Comparison of ENCODE assay signal across 8 cellular contexts in genomic region chr15:85706779-85707518, GRCh38.
DNase-seq lines count a peak whose midpoint lies in the region; ATAC-seq, FAIRE-seq and TF ChIP-seq lines count a peak whose summit lies in the region.

No MANE protein-coding gene starts in this region.

- peak; percentile 57 for DNase-seq in activated CD4-positive, alpha-beta T cell treated with anti-CD3 and anti-CD28 coated beads, Interleukin-2, amount 10 ng/mL, durations not matched to agents 7 days and 5 days
- peak; percentile 97 for DNase-seq in fibroblast of pulmonary artery (ENCODE audit: low read depth)
- no peak for DNase-seq in NOMO-1 (lab: John Stamatoyannopoulos, UW; ENCODE audit: unreplicated experiment in 2 of 2)
- DNase-seq in frontal cortex (ENCODE audit: low spot score in 2 of 2): no peak
- DNase-seq in NCI-H748 treated with DMSO at 0.1 percent for 48 hours (lab: John Stamatoyannopoulos, UW): no peak

- POLR2A ChIA-PET in activated CD4-positive, alpha-beta T cell treated with anti-CD3 and anti-CD28 coated beads, Interleukin-2, amount 10 ng/mL, durations not matched to agents 7 days and 5 days (lab: Charles Lee): interaction anchor here (0.9 kb wide), 1 partner anchor 17 kb away, joined by 3 read pairs; no protein-coding TSS in a partner anchor

- no peaks in the 10 kb centered on the region for H3K27me3 ChIP-seq in skeletal muscle satellite cell (ENCODE audit: control insufficient read depth, insufficient read depth, low read length)

- peak overlapping the region; percentile 70 for H3K4me3 Mint-ChIP-seq in activated CD4-positive, alpha-beta T cell treated with anti-CD3 and anti-CD28 coated beads, Interleukin-2, amount 10 ng/mL, durations not matched to agents 7 days and 5 days

- H3K9me3 ChIP-seq in skeletal muscle satellite cell (replicated peaks; ENCODE audit: low read length): no peaks in the 10 kb centered on the region

- CTCF ChIA-PET in activated CD4-positive, alpha-beta T cell treated with anti-CD3 and anti-CD28 coated beads, Interleukin-2, amount 10 ng/mL, durations not matched to agents 7 days and 5 days (lab: Charles Lee): interaction anchor here (1.0 kb wide), 1 partner anchor 22 kb away, joined by 4 read pairs; no protein-coding TSS in a partner anchor

- peak overlapping the region; percentile 94 for H3K27ac Mint-ChIP-seq in activated CD4-positive, alpha-beta T cell treated with anti-CD3 and anti-CD28 coated beads, Interleukin-2, amount 10 ng/mL, durations not matched to agents 7 days and 5 days

- peaks cover 18% of the 10 kb centered on the region for H3K36me3 ChIP-seq in skeletal muscle satellite cell (ENCODE audit: insufficient read depth, low read length)

- H3K9me3 Mint-ChIP-seq in activated CD4-positive, alpha-beta T cell treated with anti-CD3 and anti-CD28 coated beads, Interleukin-2, amount 10 ng/mL, durations not matched to agents 7 days and 5 days: no peaks in the 10 kb centered on the region

- H3K4me1 Mint-ChIP-seq in activated CD4-positive, alpha-beta T cell treated with anti-CD3 and anti-CD28 coated beads, Interleukin-2, amount 10 ng/mL, durations not matched to agents 7 days and 5 days: peaks cover 78% of the 10 kb centered on the region

- peak; percentile 39 for ATAC-seq in GM18502 (IDR thresholded peaks at IDR 0.05; ENCODE audit: poor library complexity, unreplicated experiment)
- ATAC-seq in HG03103 (IDR thresholded peaks at IDR 0.05; ENCODE audit: low read depth, unreplicated experiment): peak; percentile 25

- H3K9ac ChIP-seq in skeletal muscle satellite cell (ENCODE audit: low read depth, low read length): peak overlapping the region; percentile 68

- no peaks in the 10 kb centered on the region for H3K27me3 Mint-ChIP-seq in activated CD4-positive, alpha-beta T cell treated with anti-CD3 and anti-CD28 coated beads, Interleukin-2, amount 10 ng/mL, durations not matched to agents 7 days and 5 days

- peaks cover 62% of the 10 kb centered on the region for H3K36me3 Mint-ChIP-seq in activated CD4-positive, alpha-beta T cell treated with anti-CD3 and anti-CD28 coated beads, Interleukin-2, amount 10 ng/mL, durations not matched to agents 7 days and 5 days (ENCODE audit: low read depth)

- H3K4me3 ChIP-seq in fibroblast of pulmonary artery (replicated peaks; ENCODE audit: low read depth, low read length): peak overlapping the region; percentile 44
- H3K4me3 ChIP-seq in skeletal muscle satellite cell (ENCODE audit: low read length): peak overlapping the region; percentile 44

- TF ChIP-seq CTCF in fibroblast of pulmonary artery (IDR thresholded peaks at IDR 0.05; ENCODE audit: low read length, missing control alignments): no peak

- peak overlapping the region; percentile 71 for H3K4me2 ChIP-seq in skeletal muscle satellite cell (ENCODE audit: low read length)

- H3K4me1 ChIP-seq in skeletal muscle satellite cell (ENCODE audit: control insufficient read depth, insufficient read depth, low read length): peaks cover 61% of the 10 kb centered on the region

- FAIRE-seq in frontal cortex (lab: Jason Lieb, UNC): no peak

Comparison
In these comparisons a context has a peak if more than half of its experiments do, and no peak if none do; other contexts are left out.
1. DNase-seq: peak in activated CD4-positive, alpha-beta T cell treated with anti-CD3 and anti-CD28 coated beads, Interleukin-2, amount 10 ng/mL, durations not matched to agents 7 days and 5 days (single experiment) and fibroblast of pulmonary artery (single experiment); none in NOMO-1 (0 of 2), frontal cortex (0 of 2) and NCI-H748 treated with DMSO at 0.1 percent for 48 hours (single experiment).